In the genomic region with DNA sequence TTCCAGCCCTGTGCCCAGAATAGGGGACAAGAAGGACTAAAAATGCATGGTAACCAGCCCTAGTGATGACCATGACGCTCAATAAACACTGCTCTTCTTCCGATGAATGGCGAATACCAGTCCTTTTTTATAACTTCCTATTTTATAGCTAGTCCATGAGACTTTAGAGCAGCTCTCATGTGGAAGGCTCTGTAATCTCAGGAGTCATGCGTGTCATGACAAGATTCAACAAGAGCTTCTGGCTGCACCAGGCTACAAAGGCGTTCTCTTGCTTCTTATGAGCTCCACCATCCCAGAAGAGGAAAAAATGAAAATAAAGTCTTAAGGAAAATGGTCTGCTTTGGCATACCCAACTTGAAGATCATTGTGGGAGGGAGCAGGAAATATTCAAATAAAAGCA, we compare ENCODE assay signal across 15 cellular contexts.
"Had no signal": no experiment of that assay in that cellular context is flagged by ENCODE, and none has a peak within 500 bp of the region (broad histone marks: within the 10 kb centered on the region; RNA-seq: fewer than 3 reads in every experiment).

No MANE protein-coding gene starts in this region.

- H3K4me3 ChIP-seq: adrenal gland, spleen, thoracic aorta, upper lobe of left lung had no signal

- H3K27me3 ChIP-seq: adrenal gland, upper lobe of left lung had no signal

- DNase-seq: activated CD4-positive, alpha-beta T cell treated with anti-CD3 and anti-CD28 coated beads, Interleukin-2, amount 50 U/mL, for 4 hours; activated gamma-delta T cell; adrenal gland; central memory CD4-positive, alpha-beta T cell; immature natural killer cell; mesenchymal stem cell; naive thymus-derived CD8-positive, alpha-beta T cell; nucleus accumbens; spleen; stimulated activated CD4-positive, alpha-beta T cell treated with anti-CD3 and anti-CD28 coated beads, Interleukin-4, amount 100 ng/mL, for 4 hours; stimulated activated naive B cell treated with anti-CD40 and anti-IgM and Interleukin-4, amounts not matched to agents 10 μg/mL and 1 μg/mL and 100 μg/mL, for 72 hours; upper lobe of left lung had no signal

- H3K36me3 ChIP-seq: adrenal gland, spleen, thoracic aorta, upper lobe of left lung had no signal

- H3K27ac ChIP-seq: adrenal gland, spleen, thoracic aorta, upper lobe of left lung had no signal

- ATAC-seq: activated naive CD4-positive, alpha-beta T cell treated with anti-CD3 and anti-CD28 coated beads, Interleukin-2, amount 50 U/mL, for 72 hours; esophagus mucosa; naive thymus-derived CD8-positive, alpha-beta T cell; stimulated activated naive B cell treated with anti-CD40 and anti-IgM and Interleukin-4, amounts not matched to agents 10 μg/mL and 1 μg/mL and 100 μg/mL, for 72 hours had no signal

- H3K36me3 Mint-ChIP-seq: immature natural killer cell; naive thymus-derived CD8-positive, alpha-beta T cell had no signal

- H3K9me3 ChIP-seq: adrenal gland, spleen, thoracic aorta, upper lobe of left lung had no signal

- H3K4me3 Mint-ChIP-seq: immature natural killer cell; naive thymus-derived CD8-positive, alpha-beta T cell; stimulated activated naive B cell treated with anti-CD40 and anti-IgM and Interleukin-4, amounts not matched to agents 10 μg/mL and 1 μg/mL and 100 μg/mL, for 72 hours had no signal

- H3K27ac Mint-ChIP-seq: activated naive CD4-positive, alpha-beta T cell treated with anti-CD3 and anti-CD28 coated beads, Interleukin-2, amount 50 U/mL, for 72 hours; immature natural killer cell; naive thymus-derived CD8-positive, alpha-beta T cell; stimulated activated naive B cell treated with anti-CD40 and anti-IgM and Interleukin-4, amounts not matched to agents 10 μg/mL and 1 μg/mL and 100 μg/mL, for 72 hours had no signal
